Comparison of ENCODE assay signal across 28 cellular contexts in genomic region chr10:87544750-87545149, GRCh38. TPM values are rescaled to one million over a fixed set of nuclear protein-coding genes. Genes with fewer than 3 reads are reported as not detected.
DNase-seq lines count a peak whose midpoint lies in the region; ATAC-seq and TF ChIP-seq lines count a peak whose summit lies in the region.
"Had no signal": no experiment of that assay in that cellular context is flagged by ENCODE, and none has a peak within 500 bp of the region (broad histone marks: within the 10 kb centered on the region; RNA-seq: fewer than 3 reads in every experiment).

No MANE protein-coding gene starts in this region.

- H3F3A ChIP-seq in SK-N-SH (replicated peaks; ENCODE audit: insufficient read depth), result peaks cover 16% of the 10 kb centered on the region

- no peaks in the 10 kb centered on the region for H3K9me2 ChIP-seq in SK-N-SH

- H3K36me3 ChIP-seq in ACC112 (ENCODE audit: insufficient read depth, low read length), result peaks cover 10% of the 10 kb centered on the region
- H3K36me3 ChIP-seq in SK-N-SH (replicated peaks in 1 of 2; ENCODE audit: control insufficient read depth in 1 of 2, insufficient read depth in 2 of 2, low read length in 1 of 2), result peaks cover 0 to 14% of the 10 kb centered on the region in 2 experiments

- H3K27me3 Mint-ChIP-seq in mesothelial cell of epicardium (ENCODE audit: low read depth), result no peaks in the 10 kb centered on the region
- H3K27me3 Mint-ChIP-seq: activated CD4-positive, alpha-beta memory T cell treated with anti-CD3 and anti-CD28 coated beads for 36 hours; activated naive CD4-positive, alpha-beta T cell treated with anti-CD3 and anti-CD28 coated beads, Interleukin-2, amount 50 U/mL, for 24 hours; activated T-helper 17 cell treated with anti-CD3 and anti-CD28 coated beads, Interleukin-2, amount 50 U/mL, for 72 hours; progenitor cell of endocrine pancreas had no signal

- peaks cover 21% of the 10 kb centered on the region for H3K9me3 Mint-ChIP-seq in mesothelial cell of epicardium
- H3K9me3 Mint-ChIP-seq: neural progenitor cell had no signal

- no peak for ATAC-seq in GM21528 (IDR thresholded peaks at IDR 0.05; ENCODE audit: low FRiP score, unreplicated experiment)
- ATAC-seq: activated T-helper 17 cell treated with anti-CD3 and anti-CD28 coated beads, Interleukin-2, amount 50 U/mL, for 72 hours; gastrocnemius medialis; HCT116; WTC11 had no signal

- H3K4me2 ChIP-seq in SK-N-SH, result no peak overlapping the region
- H3K4me2 ChIP-seq: neural progenitor cell had no signal

- no peaks in the 10 kb centered on the region for H3K27me3 ChIP-seq in ACC112 (ENCODE audit: insufficient read depth, low read length)
- H3K27me3 ChIP-seq in SK-N-SH (ENCODE audit: insufficient read depth), result no peaks in the 10 kb centered on the region
- H3K27me3 ChIP-seq: gastrocnemius medialis, neural progenitor cell, sigmoid colon, stomach had no signal

- H2AFZ ChIP-seq in ACC112 (ENCODE audit: low read length, unreplicated experiment), result no peak overlapping the region
- H2AFZ ChIP-seq in SK-N-SH (ENCODE audit: low read depth), result no peak overlapping the region
- H2AFZ ChIP-seq: neural progenitor cell had no signal

- CTCF ChIA-PET in SK-N-SH (lab: Yijun Ruan, JAX), result interaction anchor here (0.6 kb wide), 1 partner anchor 51 kb away, joined by 3 read pairs; no protein-coding TSS in a partner anchor

- TF ChIP-seq EP300 in SK-N-SH (IDR thresholded peaks at IDR 0.05; ENCODE audit: borderline replicate concordance in 1 of 2, low read depth in 1 of 2, low read length in 1 of 2), result no peak

- H3K36me3 Mint-ChIP-seq in mesothelial cell of epicardium, result peaks cover 44% of the 10 kb centered on the region

- H3K27ac ChIP-seq in ACC112 (ENCODE audit: low read depth, low read length) (peak overlapping the region; percentile 90), SK-N-SH (ENCODE audit: low read depth in 2 of 2, low read length in 1 of 2) (peak overlapping the region in 1 of 2 experiments; percentile 10; a peak in 2 of 4 replicates)
- H3K27ac ChIP-seq: epithelial cell of prostate, gastrocnemius medialis, neural progenitor cell, sigmoid colon, stomach had no signal

- POLR2A ChIA-PET in SK-N-SH (lab: Yijun Ruan, JAX), result no interaction called here

- H3K9me3 ChIP-seq in SK-N-SH, result no peaks in the 10 kb centered on the region
- H3K9me3 ChIP-seq: gastrocnemius medialis had no signal

- DNase-seq in SK-N-SH (no peak), fibroblast of peridontal ligament (ENCODE audit: extremely low read depth) (peak; percentile 49), mesothelial cell of epicardium (ENCODE audit: low spot score in 2 of 2, unreplicated experiment in 2 of 2) (no peak), posterior cingulate gyrus (no peak), ACHN (no peak), NCI-H2227 treated with DMSO at 0.1 percent for 48 hours (lab: John Stamatoyannopoulos, UW) (no peak)
- DNase-seq: activated CD4-positive, alpha-beta memory T cell treated with anti-CD3 and anti-CD28 coated beads for 36 hours; activated CD8-positive, alpha-beta memory T cell treated with anti-CD3 and anti-CD28 coated beads, Interleukin-2, amount 50 U/mL, for 48 hours; DMS53; effector CD4-positive, alpha-beta T cell; gastrocnemius medialis; hippocampal formation; immature natural killer cell; NCI-H187; NCI-H774; sigmoid colon; stomach; T1000 had no signal

- peaks cover 79% of the 10 kb centered on the region for H3K4me1 ChIP-seq in ACC112 (ENCODE audit: control insufficient read depth, insufficient read depth, low read length, unreplicated experiment)
- H3K4me1 ChIP-seq in SK-N-SH (ENCODE audit: control insufficient read depth in 1 of 2, insufficient read depth in 2 of 2, low read depth in 1 of 2, low read length in 1 of 2), result peaks cover 0 to 22% of the 10 kb centered on the region in 2 experiments; a peak in 2 of 4 replicates
- H3K4me1 ChIP-seq: gastrocnemius medialis, sigmoid colon had no signal

- peaks cover 20% of the 10 kb centered on the region for H3K4me1 Mint-ChIP-seq in mesothelial cell of epicardium
- H3K4me1 Mint-ChIP-seq: neural progenitor cell had no signal

- TF ChIP-seq CTCF in SK-N-SH (IDR thresholded peaks at IDR 0.05), result no peak
- no peak for TF ChIP-seq CTCF in mesothelial cell of epicardium (IDR thresholded peaks at IDR 0.05; ENCODE audit: unreplicated experiment)

- peaks cover 2% of the 10 kb centered on the region for H3K79me2 ChIP-seq in ACC112 (ENCODE audit: control insufficient read depth, insufficient read depth, low read length, unreplicated experiment)
- H3K79me2 ChIP-seq in SK-N-SH (ENCODE audit: insufficient read depth), result peaks cover 9% of the 10 kb centered on the region; the same call in 1 of the 2 replicates

- intact Hi-C loops in posterior cingulate gyrus (cut with DNase I), result loop anchor here (10.0 kb wide), 1 partner anchor 190 kb away; no protein-coding TSS in a partner anchor

- in situ Hi-C loops in ACHN (cut with HindIII; ENCODE audit: low pct_ligation_motif_present, low pct_unique_long_range_greater_than_20kb, low sequenced_read_pairs), result no loop called here

- peak overlapping the region; percentile 76 for H3K27ac Mint-ChIP-seq in mesothelial cell of epicardium
- H3K27ac Mint-ChIP-seq: activated CD4-positive, alpha-beta memory T cell treated with anti-CD3 and anti-CD28 coated beads for 36 hours; activated naive CD4-positive, alpha-beta T cell treated with anti-CD3 and anti-CD28 coated beads, Interleukin-2, amount 50 U/mL, for 24 hours; activated T-helper 17 cell treated with anti-CD3 and anti-CD28 coated beads, Interleukin-2, amount 50 U/mL, for 72 hours; neural progenitor cell; progenitor cell of endocrine pancreas; WTC11 had no signal

- TF ChIP-seq RAD21 in SK-N-SH (IDR thresholded peaks at IDR 0.05; ENCODE audit: low read length), result no peak

- no peaks in the 10 kb centered on the region for H4K20me1 ChIP-seq in SK-N-SH (ENCODE audit: insufficient read depth)

- H3K4me3 Mint-ChIP-seq in mesothelial cell of epicardium, result no peak overlapping the region
- H3K4me3 Mint-ChIP-seq: activated CD4-positive, alpha-beta memory T cell treated with anti-CD3 and anti-CD28 coated beads for 36 hours; activated naive CD4-positive, alpha-beta T cell treated with anti-CD3 and anti-CD28 coated beads, Interleukin-2, amount 50 U/mL, for 24 hours; activated T-helper 17 cell treated with anti-CD3 and anti-CD28 coated beads, Interleukin-2, amount 50 U/mL, for 72 hours; immature natural killer cell; neural progenitor cell; WTC11 had no signal

- H3K4me3 ChIP-seq in ACC112 (ENCODE audit: low read depth, low read length) (no peak overlapping the region; the same call in 1 of the 2 replicates), SK-N-SH (ENCODE audit: low read depth in 2 of 2, low read length in 1 of 2) (no peak overlapping the region)
- H3K4me3 ChIP-seq: gastrocnemius medialis, lung, neural progenitor cell, sigmoid colon, stomach had no signal

- H3K9ac ChIP-seq in SK-N-SH, result no peak overlapping the region
- H3K9ac ChIP-seq: neural progenitor cell had no signal

TF ChIP-seq in SK-N-SH, 30 proteins besides CTCF, POLR2A, EP300 and RAD21:
- TF ChIP-seq RFX5 (IDR thresholded peaks at IDR 0.05; ENCODE audit: low read length), result no peak
- 0 out of 2 replicates have a peak, but pooled peaks have one; percentile 3 for TF ChIP-seq JUND (IDR thresholded peaks at IDR 0.05)

RNA-seq across cellular contexts. Expression of gene MINPP1, which starts 40.1 kb away (rescaled TPM):
- polyA plus RNA-seq in SK-N-SH (2012; rRNA removed), result 23.2 and 23.7 TPM in 2 replicates
- 28.6 and 29.2 TPM in 2 replicates for polyA plus RNA-seq in SK-N-SH (2012; cell fraction: cytosol; rRNA removed)
- 19.3 and 21.9 TPM in 2 replicates for polyA plus RNA-seq in SK-N-SH (2012; cell fraction: nucleus; rRNA removed)
- total RNA-seq in mesothelial cell of epicardium, result 22.1 to 23.3 TPM (median 23.2 TPM) in 3 replicates
